In genomic region chr13:29817604-29818378, GRCh38 we compare ENCODE assay signal across 9 cellular contexts. TPM values are rescaled to one million over a fixed set of nuclear protein-coding genes. Genes with fewer than 3 reads are reported as not detected.
A peak's percentile ranks its signal among the peaks of the same experiment; 100 is the strongest.
DNase-seq lines count a peak whose midpoint lies in the region; ATAC-seq and TF ChIP-seq lines count a peak whose summit lies in the region.
"Had no signal": no experiment of that assay in that cellular context is flagged by ENCODE, and none has a peak within 500 bp of the region (broad histone marks: within the 10 kb centered on the region; RNA-seq: fewer than 3 reads in every experiment).

No MANE protein-coding gene starts in this region.

- TF ChIP-seq CTCF in colonic mucosa (IDR thresholded peaks at IDR 0.05), result no peak

- DNase-seq in AML-193 (lab: John Stamatoyannopoulos, UW) (peak; percentile 69 to 81), SKM-1 (lab: John Stamatoyannopoulos, UW; ENCODE audit: unreplicated experiment) (peak; percentile 40), naive B cell (peak; percentile 54), colonic mucosa (no peak), GM19240 (ENCODE audit: insufficient read length, low spot score) (no peak)
- DNase-seq in activated CD8-positive, alpha-beta memory T cell treated with anti-CD3 and anti-CD28 coated beads, Interleukin-2, amount 50 U/mL, for 48 hours, result no peak
- DNase-seq: DND-41 had no signal

- no peaks in the 10 kb centered on the region for H3K27me3 ChIP-seq in colonic mucosa

- no peak overlapping the region for H3K4me3 ChIP-seq in colonic mucosa

- H3K9ac ChIP-seq in colonic mucosa (ENCODE audit: low read depth in 2 of 2, low read length in 2 of 2), result no peak overlapping the region

- H3K27ac ChIP-seq in colonic mucosa, result no peak overlapping the region

- peak overlapping the region; percentile 21 to 97 (median 84) for H3K27ac Mint-ChIP-seq in naive B cell

- no peaks in the 10 kb centered on the region for H3K4me1 ChIP-seq in colonic mucosa

- H3K36me3 ChIP-seq in colonic mucosa, result no peaks in the 10 kb centered on the region

- intact Hi-C loops in colonic mucosa (cut with DNase I), result no loop called here

- ATAC-seq in GM19025 (IDR thresholded peaks at IDR 0.05; ENCODE audit: low read depth, unreplicated experiment) (peak; percentile 86), HG03066 (IDR thresholded peaks at IDR 0.05; ENCODE audit: low read depth, unreplicated experiment) (peak; percentile 97), naive B cell (ENCODE audit: low read depth in 2 of 2) (peak; percentile 99)

- no peaks in the 10 kb centered on the region for H3K9me3 ChIP-seq in colonic mucosa

- H3K36me3 Mint-ChIP-seq in naive B cell, result no peaks in the 10 kb centered on the region

- H3K4me1 Mint-ChIP-seq in naive B cell, result peaks cover 28 to 61% (median 53%) of the 10 kb centered on the region in 3 donors

- peaks cover 0 to 2% (median 0%) of the 10 kb centered on the region in 7 donors for H3K9me3 Mint-ChIP-seq in naive B cell

- H3K27me3 Mint-ChIP-seq in naive B cell, result no peaks in the 10 kb centered on the region

- H3K4me3 Mint-ChIP-seq in naive B cell, result peak overlapping the region; percentile 55 to 89 (median 81)

RNA-seq across cellular contexts. Expression of gene UBL3, which starts 32.6 kb away (rescaled TPM):
- polyA plus RNA-seq in naive B cell (ENCODE audit: low read depth in 6 of 6), result 10 to 100 TPM; 23.1 to 33.3 (median 30.5) TPM
- total RNA-seq in colonic mucosa, result 10 to 100 TPM; 30.0 to 50.3 TPM

Comparison
In these comparisons a context has a peak if more than half of its experiments do, and no peak if none do; other contexts are left out.
1. DNase-seq: peak in AML-193 (2 of 2), SKM-1 (single experiment) and naive B cell (single experiment); none in colonic mucosa (single experiment), GM19240 (single experiment) and activated CD8-positive, alpha-beta memory T cell treated with anti-CD3 and anti-CD28 coated beads, Interleukin-2, amount 50 U/mL, for 48 hours (single experiment).
2. Peak in every context shown above with its lines, with median percentiles within 50 percentile points of each other: ATAC-seq.